8 cellular contexts compared by ENCODE assay signal in genomic region chr9:104968025-104968982, GRCh38. TPM values are rescaled to one million over a fixed set of nuclear protein-coding genes. Genes with fewer than 3 reads are reported as not detected.
DNase-seq lines count a peak whose midpoint lies in the region; ATAC-seq and TF ChIP-seq lines count a peak whose summit lies in the region.

No MANE protein-coding gene starts in this region.

- H3K9me3 ChIP-seq in BLaER1 (no peaks in the 10 kb centered on the region), liver (ENCODE audit: control insufficient read depth in 4 of 4, low read length in 3 of 4) (no peaks in the 10 kb centered on the region)

- H3K4me1 ChIP-seq in BLaER1 (peaks cover 16% of the 10 kb centered on the region), liver (ENCODE audit: control insufficient read depth in 4 of 4, insufficient read depth in 4 of 4, low read length in 3 of 4) (peaks cover 2 to 18% (median 8%) of the 10 kb centered on the region in 4 donors)

- peak; percentile 59 to 73 for TF ChIP-seq RAD21 in liver (IDR thresholded peaks at IDR 0.05)

- peak overlapping the region; percentile 77 for H3K4me2 ChIP-seq in BLaER1

- H3K27me3 Mint-ChIP-seq in dendritic cell treated with granulocyte-macrophage colony-stimulating factor and Interleukin-4, amounts not matched to agents 40 ng/mL and 50 ng/mL, for 4 days, result peaks cover 6% of the 10 kb centered on the region

- H3K4me3 ChIP-seq in BLaER1 (peak overlapping the region; percentile 75), liver (ENCODE audit: low read depth in 1 of 3, low read length in 3 of 3) (peak overlapping the region; percentile 78 to 88 (median 82))

- DNase-seq in NCI-H748 (lab: John Stamatoyannopoulos, UW; ENCODE audit: unreplicated experiment), result peak; percentile 92
- peak; percentile 84 to 85 for DNase-seq in activated CD4-positive, alpha-beta T cell treated with anti-CD3 and anti-CD28 coated beads, Interleukin-2, amount 50 U/mL, for 4 hours
- DNase-seq in stimulated activated CD4-positive, alpha-beta T cell treated with anti-CD3 and anti-CD28 coated beads, Interleukin-2, amount 100 ng/mL, for 48 hours, result peak; percentile 79 to 86

- H3K9ac ChIP-seq in BLaER1, result peak overlapping the region; percentile 88
- peak overlapping the region in 1 of 2 donors; percentile 72 for H3K9ac ChIP-seq in liver (ENCODE audit: low read depth in 1 of 2, low read length in 2 of 2)

- H3K27me3 ChIP-seq in BLaER1 (no peaks in the 10 kb centered on the region), liver (ENCODE audit: control insufficient read depth in 4 of 4, insufficient read depth in 4 of 4, low read length in 3 of 4) (no peaks in the 10 kb centered on the region)

- H3K36me3 ChIP-seq in BLaER1 (no peaks in the 10 kb centered on the region), liver (ENCODE audit: control insufficient read depth in 4 of 4, insufficient read depth in 3 of 4, low read depth in 1 of 4, low read length in 3 of 4) (no peaks in the 10 kb centered on the region)

- peak overlapping the region; percentile 97 for H3K4me3 Mint-ChIP-seq in dendritic cell treated with granulocyte-macrophage colony-stimulating factor and Interleukin-4, amounts not matched to agents 40 ng/mL and 50 ng/mL, for 4 days

- no peaks in the 10 kb centered on the region for H3K9me3 Mint-ChIP-seq in dendritic cell treated with granulocyte-macrophage colony-stimulating factor and Interleukin-4, amounts not matched to agents 40 ng/mL and 50 ng/mL, for 4 days

- ATAC-seq in GM19372 (IDR thresholded peaks at IDR 0.05; ENCODE audit: low read depth, unreplicated experiment) (peak; percentile 100), HG03520 (IDR thresholded peaks at IDR 0.05; ENCODE audit: unreplicated experiment) (peak; percentile 99)

- H3K36me3 Mint-ChIP-seq in dendritic cell treated with granulocyte-macrophage colony-stimulating factor and Interleukin-4, amounts not matched to agents 40 ng/mL and 50 ng/mL, for 4 days (ENCODE audit: low read depth), result peaks cover 6% of the 10 kb centered on the region

- 2% methylated on average over 50 of the region's 50 CpGs for WGBS in liver

- no peak for TF ChIP-seq CTCF in liver (IDR thresholded peaks at IDR 0.05; ENCODE audit: low read depth, low read length, missing input control)

- peak overlapping the region; percentile 85 for H3K27ac Mint-ChIP-seq in dendritic cell treated with granulocyte-macrophage colony-stimulating factor and Interleukin-4, amounts not matched to agents 40 ng/mL and 50 ng/mL, for 4 days

- peaks cover 19% of the 10 kb centered on the region for H3K4me1 Mint-ChIP-seq in dendritic cell treated with granulocyte-macrophage colony-stimulating factor and Interleukin-4, amounts not matched to agents 40 ng/mL and 50 ng/mL, for 4 days (ENCODE audit: low read depth)

- H3K27ac ChIP-seq in BLaER1 (peak overlapping the region; percentile 89), liver (ENCODE audit: low read depth in 1 of 2, low read length in 2 of 2) (peak overlapping the region; percentile 91 to 95)

- no peaks in the 10 kb centered on the region for H4K20me1 ChIP-seq in BLaER1

- intact Hi-C loops in dendritic cell treated with granulocyte-macrophage colony-stimulating factor and Interleukin-4, amounts not matched to agents 40 ng/mL and 50 ng/mL, for 4 days (cut with micrococcal nuclease), result loop anchor here (1.0 to 10.0 kb wide), 3 partner anchors 40 to 186 kb away; partner anchors contain the start of gene ABCA1

TF ChIP-seq in liver, 16 proteins besides CTCF, POLR2A, EP300 and RAD21:
- TF ChIP-seq GABPA (IDR thresholded peaks at IDR 0.05 in 1 of 2, conservative IDR thresholded peaks at IDR 0.05 in 1 of 2), result no peak
- no peak for TF ChIP-seq TAF1 (conservative IDR thresholded peaks at IDR 0.05)
- peak; percentile 58 to 69 for TF ChIP-seq HNF4A (conservative IDR thresholded peaks at IDR 0.05)
- TF ChIP-seq RXRA (IDR thresholded peaks at IDR 0.05), result peak; percentile 77 to 90
- TF ChIP-seq YY1 (IDR thresholded peaks at IDR 0.05), result peak; percentile 58
- peak; percentile 31 for TF ChIP-seq FOXA1 (IDR thresholded peaks at IDR 0.05)
- peak; percentile 14 to 30 for TF ChIP-seq EGR1 (IDR thresholded peaks at IDR 0.05; ENCODE audit: low read depth in 2 of 2)
- TF ChIP-seq REST (IDR thresholded peaks at IDR 0.05), result peak; percentile 33
- no peak for TF ChIP-seq FOXA2 (IDR thresholded peaks at IDR 0.05)
- no peak for TF ChIP-seq JUND (IDR thresholded peaks at IDR 0.05)
- no peak for TF ChIP-seq MAX (IDR thresholded peaks at IDR 0.05)
- TF ChIP-seq SP1 (IDR thresholded peaks at IDR 0.05), result peak; percentile 70
- peak; percentile 30 for TF ChIP-seq NR2F2 (IDR thresholded peaks at IDR 0.05)
TF ChIP-seq in liver: peak in this region for 8.

RNA-seq across cellular contexts. Expression of gene ABCA1, which starts 40.3 kb away (rescaled TPM):
- 100 to 1,000 TPM in 1 of 2 donors, 10 to 100 TPM in 1; 83.9 to 223 TPM for total RNA-seq in liver
- polyA plus RNA-seq in liver, result 10 to 100 TPM; 15.4 to 42.0 TPM

Comparison
In these comparisons a context has a peak if more than half of its experiments do, and no peak if none do; other contexts are left out.
1. Peak in every context shown above with its lines: DNase-seq, ATAC-seq, H3K4me3 ChIP-seq and H3K27ac ChIP-seq.